Comparison of ENCODE assay signal across 18 cellular contexts in genomic region chr11:71502026-71502425, GRCh38. TPM values are rescaled to one million over a fixed set of nuclear protein-coding genes. Genes with fewer than 3 reads are reported as not detected.
A peak's percentile ranks its signal among the peaks of the same experiment; 100 is the strongest.
DNase-seq lines count a peak whose midpoint lies in the region; ATAC-seq and TF ChIP-seq lines count a peak whose summit lies in the region.
"Had no signal": no experiment of that assay in that cellular context is flagged by ENCODE, and none has a peak within 500 bp of the region (broad histone marks: within the 10 kb centered on the region; RNA-seq: fewer than 3 reads in every experiment).

No MANE protein-coding gene starts in this region.

- no TSS peak for BruUV-seq in MCF 10A (replicated peaks; lab: Mats Ljungman, UMichigan)

- WGBS in endodermal cell (ENCODE audit: insufficient coverage in 1 of 2, insufficient read length in 1 of 2), 2 experiments, result 94 to 95% methylated on average over 4 to 10 of the region's 10 CpGs
- 83 to 97% methylated on average over 1 to 10 of the region's 10 CpGs for WGBS in transverse colon (ENCODE audit: low coverage in 1 of 2), 2 donors

- H3K36me3 Mint-ChIP-seq in MCF 10A (ENCODE audit: insufficient read depth, unreplicated experiment) (peaks cover 36% of the 10 kb centered on the region), endodermal cell (ENCODE audit: low read depth) (peaks cover 50% of the 10 kb centered on the region)

- H3K9me3 ChIP-seq in breast epithelium (peaks cover under 1 to 1% of the 10 kb centered on the region in 2 donors), RWPE2 (ENCODE audit: severe bottlenecking) (no peaks in the 10 kb centered on the region), endodermal cell (ENCODE audit: control insufficient read depth, low read length) (peaks cover 11% of the 10 kb centered on the region), transverse colon (no peaks in the 10 kb centered on the region)
- H3K9me3 ChIP-seq: BE2C had no signal

- no peak overlapping the region for H3K27ac ChIP-seq in breast epithelium
- H3K27ac ChIP-seq in RWPE2 (ENCODE audit: poor library complexity, severe bottlenecking), result no peak overlapping the region
- H3K27ac ChIP-seq in endodermal cell (ENCODE audit: low read depth, low read length), result no peak overlapping the region
- H3K27ac ChIP-seq in transverse colon, result no peak overlapping the region

- H3K36me3 ChIP-seq in breast epithelium, result peaks cover 4% of the 10 kb centered on the region
- peaks cover 7% of the 10 kb centered on the region for H3K36me3 ChIP-seq in RWPE2 (ENCODE audit: low read depth)
- peaks cover 35% of the 10 kb centered on the region for H3K36me3 ChIP-seq in endodermal cell (ENCODE audit: control insufficient read depth, insufficient read depth, low read length)
- peaks cover 0 to 51% (median 24%) of the 10 kb centered on the region in 4 donors for H3K36me3 ChIP-seq in transverse colon
- H3K36me3 ChIP-seq: BE2C had no signal

- no peaks in the 10 kb centered on the region for H3K27me3 Mint-ChIP-seq in MCF 10A (ENCODE audit: insufficient read depth, unreplicated experiment)
- H3K27me3 Mint-ChIP-seq in endodermal cell (ENCODE audit: insufficient read depth), result no peaks in the 10 kb centered on the region
- H3K27me3 Mint-ChIP-seq: CD4-positive, alpha-beta memory T cell had no signal

- TF ChIP-seq EP300 in transverse colon (IDR thresholded peaks at IDR 0.05; ENCODE audit: low read depth), result no peak

- in situ Hi-C loops in transverse colon (cut with MboI; ENCODE audit: low pct_ligation_motif_present in 1 of 4, low pct_unique_long_range_greater_than_20kb in 1 of 4, low sequenced_read_pairs in 3 of 4), result no loop called here

- H3K9me3 Mint-ChIP-seq in MCF 10A (ENCODE audit: unreplicated experiment), result no peaks in the 10 kb centered on the region
- H3K9me3 Mint-ChIP-seq in endodermal cell, result peaks cover 16% of the 10 kb centered on the region

- TF ChIP-seq CTCF in MCF 10A (IDR thresholded peaks at IDR 0.05; ENCODE audit: unreplicated experiment) (no peak), breast epithelium (IDR thresholded peaks at IDR 0.05) (no peak), RWPE2 (IDR thresholded peaks at IDR 0.05; ENCODE audit: poor library complexity, severe bottlenecking) (no peak), endodermal cell (conservative IDR thresholded peaks at IDR 0.05) (no peak), transverse colon (IDR thresholded peaks at IDR 0.05) (no peak)

- H3K27ac Mint-ChIP-seq in MCF 10A (ENCODE audit: low read depth, unreplicated experiment) (peak overlapping the region; percentile 12), endodermal cell (no peak overlapping the region)
- H3K27ac Mint-ChIP-seq: CD4-positive, alpha-beta memory T cell; GM23338 had no signal

- TF ChIP-seq POLR2A in breast epithelium (IDR thresholded peaks at IDR 0.05) (no peak), transverse colon (IDR thresholded peaks at IDR 0.05) (no peak)

- intact Hi-C loops in MCF 10A (cut with micrococcal nuclease), result no loop called here
- intact Hi-C loops in breast epithelium (cut with DNase I; ENCODE audit: low total_unique reads), result no loop called here
- intact Hi-C loops in sciatic nerve (cut with DNase I), result no loop called here
- intact Hi-C loops in transverse colon (cut with DNase I; ENCODE audit: low total_unique reads), result no loop called here

- POLR2A ChIA-PET in MCF 10A (lab: Yijun Ruan, JAX), result no interaction called here

- no peak for DNase-seq in MCF 10A (ENCODE audit: unreplicated experiment)
- DNase-seq in breast epithelium (ENCODE audit: low spot score in 2 of 2), result no peak
- DNase-seq in RWPE2 (ENCODE audit: low spot score), result peak; percentile 23
- DNase-seq in endodermal cell, result peak; percentile 36
- DNase-seq in sciatic nerve (ENCODE audit: low spot score), result peak; percentile 30
- DNase-seq in transverse colon, result no peak
- DNase-seq: ACHN; BE2C; CD4-positive, alpha-beta memory T cell; DMS153; DMS79; GDM1; HCEC 1CT had no signal

- no peak overlapping the region for H3K9ac ChIP-seq in endodermal cell (ENCODE audit: extremely low read depth, low read length, poor library complexity, severe bottlenecking)

- no peak for ATAC-seq in RWPE2 (ENCODE audit: low read depth)
- ATAC-seq in sciatic nerve, result no peak
- no peak for ATAC-seq in GM19455 (IDR thresholded peaks at IDR 0.05; ENCODE audit: unreplicated experiment)
- ATAC-seq: GM23338 had no signal

- H3K4me3 Mint-ChIP-seq in MCF 10A (ENCODE audit: unreplicated experiment) (no peak overlapping the region), endodermal cell (no peak overlapping the region)
- H3K4me3 Mint-ChIP-seq: CD14-positive monocyte; CD4-positive, alpha-beta memory T cell; GM23338 had no signal

- H3K4me1 ChIP-seq in breast epithelium (no peaks in the 10 kb centered on the region), RWPE2 (ENCODE audit: insufficient read depth, poor library complexity, severe bottlenecking) (no peaks in the 10 kb centered on the region), endodermal cell (ENCODE audit: control insufficient read depth, insufficient read depth, low read length) (peaks cover 11% of the 10 kb centered on the region), transverse colon (no peaks in the 10 kb centered on the region)

- no peaks in the 10 kb centered on the region for H3K27me3 ChIP-seq in breast epithelium
- H3K27me3 ChIP-seq in RWPE2 (ENCODE audit: insufficient read depth, poor library complexity, severe bottlenecking), result no peaks in the 10 kb centered on the region
- H3K27me3 ChIP-seq in endodermal cell (ENCODE audit: control insufficient read depth, insufficient read depth, low read length, poor library complexity, severe bottlenecking), result no peaks in the 10 kb centered on the region
- no peaks in the 10 kb centered on the region for H3K27me3 ChIP-seq in transverse colon
- H3K27me3 ChIP-seq: BE2C had no signal

- CTCF ChIA-PET in MCF 10A (lab: Yijun Ruan, JAX), result no interaction called here

- H3K4me3 ChIP-seq in breast epithelium (no peak overlapping the region), RWPE2 (ENCODE audit: severe bottlenecking) (no peak overlapping the region), endodermal cell (ENCODE audit: low read length) (no peak overlapping the region), transverse colon (no peak overlapping the region)
- H3K4me3 ChIP-seq: GM23338 had no signal

- H3K4me1 Mint-ChIP-seq in MCF 10A (ENCODE audit: insufficient read depth, unreplicated experiment) (no peaks in the 10 kb centered on the region), endodermal cell (peaks cover 26% of the 10 kb centered on the region)
- H3K4me1 Mint-ChIP-seq: CD4-positive, alpha-beta memory T cell had no signal

RNA-seq across cellular contexts. Expression of gene KRTAP5-7, which starts 25.0 kb away (rescaled TPM):
- total RNA-seq in MCF 10A (2022), result not detected in 2 replicates
- total RNA-seq in breast epithelium, result under 1 TPM in 1 of 3 donors, not detected in 2; 0.16 TPM
- not detected for total RNA-seq in endodermal cell
- polyA plus RNA-seq in endodermal cell (2013, experiment 1 of 2), result not detected
- not detected for polyA plus RNA-seq in endodermal cell (2013, experiment 2 of 2)
- 0.58 TPM for total RNA-seq in sciatic nerve
- total RNA-seq in transverse colon, result 1 to 10 TPM in 2 of 4 donors, under 1 TPM in 1, not detected in 1; 0.41 to 4.5 (median 1.3) TPM
- total RNA-seq: CD4-positive, alpha-beta memory T cell; Daoy; GM23338; HT-29 had no signal
- polyA plus RNA-seq: CD14-positive monocyte; CD4-positive, alpha-beta memory T cell; GM23338 had no signal

RNA-seq across cellular contexts. Expression of gene KRTAP5-8, which starts 35.8 kb away (rescaled TPM):
- not detected in 2 replicates for total RNA-seq in MCF 10A (2022)
- total RNA-seq in breast epithelium, result under 1 TPM in 1 of 3 donors, not detected in 2; 0.32 TPM
- not detected for total RNA-seq in endodermal cell
- polyA plus RNA-seq in endodermal cell (2013, experiment 1 of 2), result not detected
- polyA plus RNA-seq in endodermal cell (2013, experiment 2 of 2), result not detected
- total RNA-seq in sciatic nerve, result 0.49 TPM
- total RNA-seq in transverse colon, result 1 to 10 TPM in 1 of 4 donors, under 1 TPM in 2, not detected in 1; 0.41 to 3.2 (median 0.48) TPM
- total RNA-seq: CD4-positive, alpha-beta memory T cell; Daoy; GM23338; HT-29 had no signal
- polyA plus RNA-seq: CD14-positive monocyte; CD4-positive, alpha-beta memory T cell; GM23338 had no signal

RNA-seq across cellular contexts. Expression of gene KRTAP5-9, which starts 46.2 kb away (rescaled TPM):
- total RNA-seq in MCF 10A (2022) (not detected in 2 replicates), breast epithelium (under 1 TPM in 1 of 3 donors, not detected in 2; 0.32 TPM), endodermal cell (under 1 TPM in 1 of 2 donors, not detected in 1; 0.31 TPM), sciatic nerve (0.40 TPM), transverse colon (under 1 TPM in 2 of 4 donors, not detected in 2; 0.41 to 0.79 TPM)
- 0.28 TPM for polyA plus RNA-seq in endodermal cell (2013, experiment 1 of 2)
- polyA plus RNA-seq in endodermal cell (2013, experiment 2 of 2), result not detected
- total RNA-seq: CD4-positive, alpha-beta memory T cell; Daoy; GM23338; HT-29 had no signal
- polyA plus RNA-seq: CD14-positive monocyte; CD4-positive, alpha-beta memory T cell had no signal

RNA-seq across cellular contexts. Expression of gene NADSYN1, which starts 49.0 kb away (rescaled TPM):
- total RNA-seq in MCF 10A (2022) (73.6 and 76.2 TPM in 2 replicates), breast epithelium (10 to 100 TPM; 58.6 to 83.6 (median 70.5) TPM), endodermal cell (10 to 100 TPM; 51.9 to 61.6 TPM), sciatic nerve (85.2 TPM), transverse colon (100 to 1,000 TPM; 144 to 271 (median 195) TPM)
- 38.2 TPM for polyA plus RNA-seq in endodermal cell (2013, experiment 1 of 2)
- 35.9 TPM for polyA plus RNA-seq in endodermal cell (2013, experiment 2 of 2)

RNA-seq across cellular contexts. Expression of gene DHCR7, which starts 53.8 kb away (rescaled TPM):
- total RNA-seq in MCF 10A (2022) (48.2 and 72.6 TPM in 2 replicates), breast epithelium (10 to 100 TPM; 14.7 to 31.7 (median 25.2) TPM), endodermal cell (100 to 1,000 TPM in 1 of 2 donors, 10 to 100 TPM in 1; 87.7 to 130 TPM), sciatic nerve (49.8 TPM), transverse colon (10 to 100 TPM in 3 of 4 donors, 1 to 10 TPM in 1; 5.6 to 76.7 (median 31.5) TPM)
- 148 TPM for polyA plus RNA-seq in endodermal cell (2013, experiment 1 of 2)
- polyA plus RNA-seq in endodermal cell (2013, experiment 2 of 2), result 147 TPM

Comparison
In these comparisons a context has a peak if more than half of its experiments do, and no peak if none do; other contexts are left out.
1. DNase-seq: peak in RWPE2 (single experiment), endodermal cell (single experiment) and sciatic nerve (single experiment); none in MCF 10A (single experiment), breast epithelium (0 of 2) and transverse colon (single experiment).